ENCODE assay signal across 22 cellular contexts in genomic region chr10:6177880-6178281, GRCh38. TPM values are rescaled to one million over a fixed set of nuclear protein-coding genes. Genes with fewer than 3 reads are reported as not detected.
DNase-seq lines count a peak whose midpoint lies in the region; ATAC-seq and TF ChIP-seq lines count a peak whose summit lies in the region.
"Had no signal": no experiment of that assay in that cellular context is flagged by ENCODE, and none has a peak within 500 bp of the region (broad histone marks: within the 10 kb centered on the region; RNA-seq: fewer than 3 reads in every experiment).

No MANE protein-coding gene starts in this region.

- peak overlapping the region; percentile 39 for H3K27ac Mint-ChIP-seq in endodermal cell
- peak overlapping the region in 6 of 9 donors; percentile 70 to 89 (median 74) for H3K27ac Mint-ChIP-seq in naive thymus-derived CD4-positive, alpha-beta T cell
- no peak overlapping the region for H3K27ac Mint-ChIP-seq in Caco-2 (ENCODE audit: unreplicated experiment)
- H3K27ac Mint-ChIP-seq: activated T-helper 1 cell treated with anti-CD3 and anti-CD28 coated beads, Interleukin-12 subunit alpha, Interleukin-12 subunit beta, Interleukin-2, Interleukin-4 antibody, amounts not matched to agents 30 ng/mL and 10 ng/mL and 1 ng/mL, durations not matched to agents 14 hours and 24 hours and 36 hours had no signal

- H3K27ac ChIP-seq in endodermal cell (ENCODE audit: low read depth, low read length) (no peak overlapping the region), upper lobe of right lung (no peak overlapping the region)
- H3K27ac ChIP-seq in naive thymus-derived CD4-positive, alpha-beta T cell (ENCODE audit: low read depth, low read length), result no peak overlapping the region
- H3K27ac ChIP-seq: pancreas, SK-N-MC had no signal

- H3K36me3 Mint-ChIP-seq in endodermal cell (ENCODE audit: low read depth), result peaks cover 8% of the 10 kb centered on the region
- H3K36me3 Mint-ChIP-seq in naive thymus-derived CD4-positive, alpha-beta T cell, result peaks cover 5 to 8% (median 5%) of the 10 kb centered on the region in 5 donors
- H3K36me3 Mint-ChIP-seq in Caco-2 (ENCODE audit: insufficient read depth, unreplicated experiment), result peaks cover 48% of the 10 kb centered on the region
- H3K36me3 Mint-ChIP-seq: natural killer cell treated with Interleukin-12 subunit alpha and Interleukin-12 subunit beta and Interleukin-15 and Interleukin-18, amount 100 ng/mL, for 72 hours had no signal

- H3K36me3 ChIP-seq in endodermal cell (ENCODE audit: control insufficient read depth, insufficient read depth, low read length) (no peaks in the 10 kb centered on the region), upper lobe of right lung (no peaks in the 10 kb centered on the region), HAP-1 (replicated peaks) (no peaks in the 10 kb centered on the region), Caco-2 (ENCODE audit: control insufficient read depth, insufficient read depth, low read length) (no peaks in the 10 kb centered on the region; the same call in 1 of the 2 replicates)
- H3K36me3 ChIP-seq in naive thymus-derived CD4-positive, alpha-beta T cell (ENCODE audit: control insufficient read depth in 2 of 3, insufficient read depth in 3 of 3, low read length in 3 of 3), result no peaks in the 10 kb centered on the region
- H3K36me3 ChIP-seq: pancreas had no signal

- WGBS in endodermal cell (ENCODE audit: insufficient coverage in 1 of 2, insufficient read length in 1 of 2), 2 experiments, result 91 to 97% methylated on average over 8 to 9 of the region's 9 CpGs

- no peaks in the 10 kb centered on the region for H3K27me3 Mint-ChIP-seq in endodermal cell (ENCODE audit: insufficient read depth)
- H3K27me3 Mint-ChIP-seq in naive thymus-derived CD4-positive, alpha-beta T cell, result no peaks in the 10 kb centered on the region
- H3K27me3 Mint-ChIP-seq in Caco-2 (ENCODE audit: insufficient read depth, unreplicated experiment), result no peaks in the 10 kb centered on the region
- H3K27me3 Mint-ChIP-seq: activated naive CD8-positive, alpha-beta T cell; natural killer cell treated with Interleukin-12 subunit alpha and Interleukin-12 subunit beta and Interleukin-15 and Interleukin-18, amount 100 ng/mL, for 72 hours had no signal

- H3K4me1 Mint-ChIP-seq in endodermal cell (peaks cover 16% of the 10 kb centered on the region), Caco-2 (ENCODE audit: low read depth, unreplicated experiment) (peaks cover 4% of the 10 kb centered on the region)
- H3K4me1 Mint-ChIP-seq in naive thymus-derived CD4-positive, alpha-beta T cell, result peaks cover 30 to 62% (median 52%) of the 10 kb centered on the region in 7 donors

- BruUV-seq in Caco-2 (replicated peaks; lab: Mats Ljungman, UMichigan), result no TSS peak

- H3K4me3 Mint-ChIP-seq in endodermal cell (no peak overlapping the region), Caco-2 (ENCODE audit: unreplicated experiment) (no peak overlapping the region)
- H3K4me3 Mint-ChIP-seq in naive thymus-derived CD4-positive, alpha-beta T cell, result no peak overlapping the region
- H3K4me3 Mint-ChIP-seq: activated naive CD8-positive, alpha-beta T cell; activated T-helper 1 cell treated with anti-CD3 and anti-CD28 coated beads, Interleukin-12 subunit alpha, Interleukin-12 subunit beta, Interleukin-2, Interleukin-4 antibody, amounts not matched to agents 30 ng/mL and 10 ng/mL and 1 ng/mL, durations not matched to agents 14 hours and 24 hours and 36 hours; CD14-positive monocyte; natural killer cell treated with Interleukin-12 subunit alpha and Interleukin-12 subunit beta and Interleukin-15 and Interleukin-18, amount 100 ng/mL, for 72 hours had no signal

- intact Hi-C loops in Right ventricle myocardium inferior (cut with DNase I), result loop anchor here (2.0 kb wide), 1 partner anchor 25 kb away; the partner anchor contains the start of gene PFKFB3
- intact Hi-C loops in cardiac septum (cut with DNase I), result no loop called here
- intact Hi-C loops in naive thymus-derived CD4-positive, alpha-beta T cell (cut with micrococcal nuclease), result no loop called here
- intact Hi-C loops in upper lobe of right lung (cut with DNase I), result no loop called here
- intact Hi-C loops in Caco-2 (cut with micrococcal nuclease; ENCODE audit: unreplicated experiment), result no loop called here

- no peaks in the 10 kb centered on the region for H3K4me1 ChIP-seq in endodermal cell (ENCODE audit: control insufficient read depth, insufficient read depth, low read length)
- peaks cover 9 to 19% of the 10 kb centered on the region in 2 donors for H3K4me1 ChIP-seq in naive thymus-derived CD4-positive, alpha-beta T cell (ENCODE audit: control insufficient read depth in 2 of 2, insufficient read depth in 2 of 2, low read length in 2 of 2)
- H3K4me1 ChIP-seq in upper lobe of right lung, result peaks cover 8% of the 10 kb centered on the region
- H3K4me1 ChIP-seq in HAP-1, result no peaks in the 10 kb centered on the region
- no peaks in the 10 kb centered on the region for H3K4me1 ChIP-seq in Caco-2

- TF ChIP-seq CTCF in endodermal cell (conservative IDR thresholded peaks at IDR 0.05) (no peak), upper lobe of right lung (IDR thresholded peaks at IDR 0.05) (no peak), Caco-2 (IDR thresholded peaks at IDR 0.05; ENCODE audit: insufficient read depth in 1 of 2, low read depth in 1 of 2, low read length in 1 of 2, severe bottlenecking in 1 of 2, unreplicated experiment in 1 of 2) (no peak)

- H3K4me3 ChIP-seq in endodermal cell (ENCODE audit: low read length) (no peak overlapping the region), upper lobe of right lung (no peak overlapping the region), HAP-1 (no peak overlapping the region), Caco-2 (ENCODE audit: low read depth, low read length) (no peak overlapping the region)
- no peak overlapping the region for H3K4me3 ChIP-seq in naive thymus-derived CD4-positive, alpha-beta T cell (ENCODE audit: low read length)
- H3K4me3 ChIP-seq: pancreas, SK-N-MC had no signal

- in situ Hi-C loops in HAP-1 (cut with MboI; ENCODE audit: low sequenced_read_pairs), result no loop called here

- CTCF ChIA-PET in naive thymus-derived CD4-positive, alpha-beta T cell (lab: Charles Lee), result no interaction called here
- CTCF ChIA-PET in Caco-2 (lab: Charles Lee), result no interaction called here

- H3K27me3 ChIP-seq in endodermal cell (ENCODE audit: control insufficient read depth, insufficient read depth, low read length, poor library complexity, severe bottlenecking), result no peaks in the 10 kb centered on the region
- no peaks in the 10 kb centered on the region for H3K27me3 ChIP-seq in naive thymus-derived CD4-positive, alpha-beta T cell (ENCODE audit: control insufficient read depth in 2 of 2, insufficient read depth in 2 of 2, low read length in 2 of 2)
- no peaks in the 10 kb centered on the region for H3K27me3 ChIP-seq in upper lobe of right lung
- H3K27me3 ChIP-seq in HAP-1 (ENCODE audit: low read depth), result no peaks in the 10 kb centered on the region
- no peaks in the 10 kb centered on the region for H3K27me3 ChIP-seq in Caco-2 (replicated peaks; ENCODE audit: control insufficient read depth, insufficient read depth, low read length)
- H3K27me3 ChIP-seq: pancreas had no signal

- H3K9ac ChIP-seq in endodermal cell (ENCODE audit: extremely low read depth, low read length, poor library complexity, severe bottlenecking), result no peak overlapping the region

- no peaks in the 10 kb centered on the region for H3K9me3 ChIP-seq in endodermal cell (ENCODE audit: control insufficient read depth, low read length)
- H3K9me3 ChIP-seq in naive thymus-derived CD4-positive, alpha-beta T cell (ENCODE audit: control insufficient read depth in 2 of 3, low read length in 3 of 3), result no peaks in the 10 kb centered on the region
- no peaks in the 10 kb centered on the region for H3K9me3 ChIP-seq in upper lobe of right lung
- H3K9me3 ChIP-seq in HAP-1, result no peaks in the 10 kb centered on the region
- H3K9me3 ChIP-seq in Caco-2, result no peaks in the 10 kb centered on the region
- H3K9me3 ChIP-seq: pancreas had no signal

- no peaks in the 10 kb centered on the region for H3K9me3 Mint-ChIP-seq in endodermal cell
- H3K9me3 Mint-ChIP-seq in naive thymus-derived CD4-positive, alpha-beta T cell, result no peaks in the 10 kb centered on the region
- no peaks in the 10 kb centered on the region for H3K9me3 Mint-ChIP-seq in Caco-2 (ENCODE audit: unreplicated experiment)
- H3K9me3 Mint-ChIP-seq: activated T-helper 1 cell treated with anti-CD3 and anti-CD28 coated beads, Interleukin-12 subunit alpha, Interleukin-12 subunit beta, Interleukin-2, Interleukin-4 antibody, amounts not matched to agents 30 ng/mL and 10 ng/mL and 1 ng/mL, durations not matched to agents 14 hours and 24 hours and 36 hours; natural killer cell treated with Interleukin-12 subunit alpha and Interleukin-12 subunit beta and Interleukin-15 and Interleukin-18, amount 100 ng/mL, for 72 hours had no signal

- no peak for DNase-seq in Right ventricle myocardium inferior (ENCODE audit: missing footprints)
- no peak for DNase-seq in cardiac septum (ENCODE audit: low spot score)
- no peak for DNase-seq in endodermal cell
- DNase-seq in naive thymus-derived CD4-positive, alpha-beta T cell, result no peak
- DNase-seq in upper lobe of right lung, result peak; percentile 23
- no peak for DNase-seq in HAP-1 (ENCODE audit: low spot score in 2 of 2)
- no peak for DNase-seq in Caco-2
- DNase-seq in Kasumi-1 (lab: John Stamatoyannopoulos, UW), result no peak
- DNase-seq: DMS153; effector memory CD4-positive, alpha-beta T cell; HCEC 1CT; KBM-7; NCI-H2171 treated with DMSO at 0.1 percent for 48 hours; NCI-H526; pancreas; T-helper 9 cell had no signal

- POLR2A ChIA-PET in naive thymus-derived CD4-positive, alpha-beta T cell (lab: Charles Lee), result interaction anchor here (0.6 kb wide), 1 partner anchor 304 kb away, joined by 3 read pairs; no protein-coding TSS in a partner anchor
- POLR2A ChIA-PET in Caco-2 (lab: Charles Lee), result no interaction called here

- ATAC-seq in Right ventricle myocardium inferior (peak; percentile 75), upper lobe of right lung (no peak)
- no peak for ATAC-seq in naive thymus-derived CD4-positive, alpha-beta T cell
- ATAC-seq: activated CD4-positive, CD25-positive, alpha-beta regulatory T cell treated with anti-CD3 and anti-CD28 coated beads, Interleukin-2, amount 50 U/mL, for 24 hours; natural killer cell treated with Interleukin-12 subunit alpha and Interleukin-12 subunit beta and Interleukin-15 and Interleukin-18, amount 100 ng/mL, for 72 hours had no signal

RNA-seq across cellular contexts. Expression of gene PFKFB3, which starts 24.9 kb away (rescaled TPM):
- total RNA-seq in Right ventricle myocardium inferior (28.1 TPM), cardiac septum (13.8 TPM), endodermal cell (10 to 100 TPM; 31.2 to 34.5 TPM), upper lobe of right lung (77.2 TPM), Caco-2 (2022) (33.0 and 35.4 TPM in 2 replicates)
- polyA plus RNA-seq in endodermal cell (2013, experiment 1 of 2), result 32.6 TPM
- 31.8 TPM for polyA plus RNA-seq in endodermal cell (2013, experiment 2 of 2)
- 100 to 1,000 TPM in 1 of 5 experiments, 10 to 100 TPM in 4; 65.9 to 129 (median 80.5) TPM for total RNA-seq in naive thymus-derived CD4-positive, alpha-beta T cell
- polyA plus RNA-seq in naive thymus-derived CD4-positive, alpha-beta T cell, result 10 to 100 TPM in 1 of 2 donors, 1 to 10 TPM in 1; 2.3 to 13.0 TPM
